In the genomic region with DNA sequence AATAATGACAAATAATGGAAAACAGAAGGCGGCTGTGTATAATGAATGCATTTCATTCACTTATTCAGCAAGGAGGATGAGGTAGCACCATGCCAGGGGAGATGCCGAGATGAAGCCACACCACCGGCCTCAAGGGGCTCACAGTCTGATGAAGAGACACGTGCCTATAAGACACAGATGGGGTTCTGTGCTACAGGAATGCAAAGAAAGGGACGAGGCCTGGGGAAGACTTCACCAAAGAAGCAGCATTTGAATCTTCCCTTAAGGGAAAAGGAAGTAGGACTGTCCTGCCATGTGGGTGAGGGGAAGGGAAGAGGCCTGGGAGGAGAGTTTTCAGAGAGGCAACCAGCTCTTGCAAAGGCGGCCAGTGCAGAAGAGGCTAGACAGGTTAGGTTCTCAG, we compare ENCODE assay signal across 13 cellular contexts.
A peak's percentile ranks its signal among the peaks of the same experiment; 100 is the strongest.
DNase-seq lines count a peak whose midpoint lies in the region; ATAC-seq and TF ChIP-seq lines count a peak whose summit lies in the region.
"Had no signal": no experiment of that assay in that cellular context is flagged by ENCODE, and none has a peak within 500 bp of the region (broad histone marks: within the 10 kb centered on the region; RNA-seq: fewer than 3 reads in every experiment).

No MANE protein-coding gene starts in this region.

- H3K27ac ChIP-seq in GM23338 (ENCODE audit: low read depth) (peak overlapping the region; percentile 92; the same call in 1 of the 2 replicates), body of pancreas (peak overlapping the region in 3 of 4 donors; percentile 84 to 91 (median 86)), lower lobe of right lung (peak overlapping the region; percentile 51), substantia nigra (ENCODE audit: low read depth, low read length, poor library complexity, severe bottlenecking) (peak overlapping the region; percentile 98), osteoblast (ENCODE audit: low read depth, low read length) (no peak overlapping the region)

- ATAC-seq in GM23338 (no peak), body of pancreas (no peak), lower lobe of right lung (no peak)

- peaks cover 4% of the 10 kb centered on the region; the same call in 1 of the 2 replicates for H4K20me1 ChIP-seq in GM23338 (replicated peaks; ENCODE audit: insufficient read depth)
- H4K20me1 ChIP-seq in osteoblast (ENCODE audit: insufficient read depth, low read length) = no peaks in the 10 kb centered on the region

- peaks cover 19% of the 10 kb centered on the region; the same call in 1 of the 2 replicates for H3F3A ChIP-seq in GM23338 (replicated peaks; ENCODE audit: low read depth)

- 46 to 54% methylated on average over 6 of the region's 6 CpGs for WGBS in body of pancreas, 2 donors

- H3K4me2 ChIP-seq in GM23338 (0 out of 2 replicates have a peak overlapping the region, but pooled peaks have one; percentile 31), osteoblast (ENCODE audit: insufficient read depth, low read length) (no peak overlapping the region)
- H3K4me2 ChIP-seq: SK-N-SH had no signal

- H3K79me2 ChIP-seq in GM23338 (replicated peaks; ENCODE audit: insufficient read depth) (peaks cover 30% of the 10 kb centered on the region), osteoblast (ENCODE audit: insufficient read depth, low read length) (no peaks in the 10 kb centered on the region)

- peaks cover 3% of the 10 kb centered on the region; the same call in 1 of the 3 replicates for H3K9me3 Mint-ChIP-seq in GM23338
- H3K9me3 Mint-ChIP-seq: activated CD4-positive, alpha-beta memory T cell treated with anti-CD3 and anti-CD28 coated beads for 36 hours had no signal

- H3K4me1 Mint-ChIP-seq in GM23338 = peaks cover 67% of the 10 kb centered on the region

- DNase-seq in GM23338 (ENCODE audit: low spot score) (no peak), body of pancreas (no peak), lower lobe of right lung (no peak), substantia nigra (lab: John Stamatoyannopoulos, UW) (peak in 5 of 49 donors; percentile 17 to 46 (median 32)), A172 (ENCODE audit: low spot score) (no peak), NCI-H2029 treated with DMSO at 0.1 percent for 48 hours (lab: John Stamatoyannopoulos, UW) (no peak), osteoblast (ENCODE audit: insufficient read length, low spot score, missing footprints) (no peak), NCI-H345 (lab: John Stamatoyannopoulos, UW) (no peak)
- DNase-seq: activated CD4-positive, alpha-beta memory T cell treated with anti-CD3 and anti-CD28 coated beads for 36 hours; CD8-positive, alpha-beta memory T cell; NCI-H1092; SK-N-SH; thyroid gland had no signal

- H3K27me3 ChIP-seq in GM23338 (ENCODE audit: insufficient read depth) (no peaks in the 10 kb centered on the region), body of pancreas (no peaks in the 10 kb centered on the region), lower lobe of right lung (ENCODE audit: low read depth) (no peaks in the 10 kb centered on the region), osteoblast (ENCODE audit: insufficient read depth, low read length) (no peaks in the 10 kb centered on the region)
- H3K27me3 ChIP-seq: thyroid gland had no signal

- H3K9me3 ChIP-seq in body of pancreas = no peaks in the 10 kb centered on the region
- H3K9me3 ChIP-seq in lower lobe of right lung = no peaks in the 10 kb centered on the region
- H3K9me3 ChIP-seq in osteoblast (ENCODE audit: low read depth, low read length) = no peaks in the 10 kb centered on the region
- H3K9me3 ChIP-seq: SK-N-SH, thyroid gland had no signal

- no peak overlapping the region for H2AFZ ChIP-seq in GM23338
- H2AFZ ChIP-seq in osteoblast (ENCODE audit: low read length) = no peak overlapping the region

- no peaks in the 10 kb centered on the region for H3K36me3 ChIP-seq in GM23338 (ENCODE audit: insufficient read depth)
- no peaks in the 10 kb centered on the region for H3K36me3 ChIP-seq in body of pancreas (replicated peaks in 1 of 2; ENCODE audit: insufficient read depth in 1 of 2, low read depth in 2 of 2)
- H3K36me3 ChIP-seq in lower lobe of right lung = no peaks in the 10 kb centered on the region
- no peaks in the 10 kb centered on the region for H3K36me3 ChIP-seq in osteoblast (ENCODE audit: insufficient read depth, low read length)
- H3K36me3 ChIP-seq: thyroid gland had no signal

- H3K27ac Mint-ChIP-seq in GM23338 = no peak overlapping the region
- H3K27ac Mint-ChIP-seq: activated CD4-positive, alpha-beta memory T cell treated with anti-CD3 and anti-CD28 coated beads for 36 hours had no signal

- no peaks in the 10 kb centered on the region for H3K9me2 ChIP-seq in GM23338 (ENCODE audit: insufficient read depth)
- H3K9me2 ChIP-seq: SK-N-SH had no signal

- H3K4me1 ChIP-seq in GM23338 (ENCODE audit: insufficient read depth) (peaks cover 28% of the 10 kb centered on the region), body of pancreas (peaks cover 59% of the 10 kb centered on the region), lower lobe of right lung (peaks cover 39% of the 10 kb centered on the region), osteoblast (ENCODE audit: insufficient read depth, low read length) (peaks cover 15% of the 10 kb centered on the region)

- H3K4me3 ChIP-seq in GM23338 = no peak overlapping the region
- no peak overlapping the region for H3K4me3 ChIP-seq in body of pancreas
- no peak overlapping the region for H3K4me3 ChIP-seq in lower lobe of right lung
- H3K4me3 ChIP-seq in osteoblast (ENCODE audit: insufficient read depth, low read length) = no peak overlapping the region
- H3K4me3 ChIP-seq: thyroid gland had no signal

- peaks cover 25% of the 10 kb centered on the region for H3K27me3 Mint-ChIP-seq in GM23338 (ENCODE audit: insufficient read depth, low read depth, poor library complexity)
- H3K27me3 Mint-ChIP-seq: activated CD4-positive, alpha-beta memory T cell treated with anti-CD3 and anti-CD28 coated beads for 36 hours had no signal

- TF ChIP-seq CTCF in GM23338 (conservative IDR thresholded peaks at IDR 0.05; ENCODE audit: low read depth in 2 of 2) = no peak
- no peak for TF ChIP-seq CTCF in body of pancreas (IDR thresholded peaks at IDR 0.05)
- TF ChIP-seq CTCF in lower lobe of right lung (IDR thresholded peaks at IDR 0.05) = no peak
- no peak for TF ChIP-seq CTCF in osteoblast (IDR thresholded peaks at IDR 0.05; ENCODE audit: extremely low read depth, low read depth, low read length)

- no peak for TF ChIP-seq POLR2A in body of pancreas (IDR thresholded peaks at IDR 0.05)

- intact Hi-C loops in body of pancreas (cut with DNase I) = no loop called here
- intact Hi-C loops in lower lobe of right lung (cut with DNase I) = no loop called here

- H3K36me3 Mint-ChIP-seq in GM23338 (ENCODE audit: low read depth) = peaks cover 15% of the 10 kb centered on the region
- H3K36me3 Mint-ChIP-seq: activated CD4-positive, alpha-beta memory T cell treated with anti-CD3 and anti-CD28 coated beads for 36 hours had no signal

- H3K4me3 Mint-ChIP-seq in GM23338 = no peak overlapping the region
- H3K4me3 Mint-ChIP-seq: activated CD4-positive, alpha-beta memory T cell treated with anti-CD3 and anti-CD28 coated beads for 36 hours had no signal

TF ChIP-seq in GM23338, 12 proteins besides CTCF, POLR2A, EP300 and RAD21:
- no peak for TF ChIP-seq POLR2AphosphoS5 (IDR thresholded peaks at IDR 0.05; ENCODE audit: low read depth)
TF ChIP-seq in GM23338: peak in this region for 0.
